In the genomic region with DNA sequence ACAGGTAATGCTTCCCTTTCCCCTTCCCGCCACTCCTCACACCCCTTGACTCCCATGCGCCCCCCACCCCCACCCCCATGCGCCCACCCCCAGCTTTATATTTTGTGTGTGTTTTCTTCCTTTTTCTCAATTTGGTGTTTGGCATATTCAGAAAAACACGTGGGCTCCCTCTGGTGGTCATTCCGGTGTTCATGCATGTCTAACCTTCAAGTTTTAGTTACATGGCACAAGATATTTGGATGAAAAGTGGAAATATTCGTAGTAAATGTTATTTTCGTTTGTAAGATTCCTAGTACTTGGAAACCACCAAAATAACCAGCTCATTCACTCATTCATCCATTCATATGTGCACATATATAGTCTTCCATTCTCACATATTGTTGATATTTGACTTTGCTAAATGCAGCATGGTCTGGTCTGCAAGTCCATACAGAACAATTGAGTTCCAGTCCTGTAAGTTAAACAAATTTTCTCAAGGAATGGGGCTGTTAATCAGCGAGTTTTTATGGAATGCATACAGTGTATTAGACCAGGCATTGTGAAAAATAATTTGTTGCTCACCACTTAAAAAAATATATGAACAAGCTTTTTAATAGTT, we compare ENCODE assay signal across 8 cellular contexts.
DNase-seq lines count a peak whose midpoint lies in the region; ATAC-seq and TF ChIP-seq lines count a peak whose summit lies in the region.

No MANE protein-coding gene starts in this region.

- H3K9me3 ChIP-seq in right lobe of liver = no peaks in the 10 kb centered on the region

- intact Hi-C loops in right lobe of liver (cut with DNase I) = loop anchor here (5.0 kb wide), 3 partner anchors 105 to 125 kb away; no protein-coding TSS in a partner anchor

- TF ChIP-seq CTCF in VCaP (conservative IDR thresholded peaks at IDR 0.05) = peak; percentile 87
- TF ChIP-seq CTCF in right lobe of liver (IDR thresholded peaks at IDR 0.05) = peak; percentile 56 to 67 (median 62)

- TF ChIP-seq POLR2A in right lobe of liver (IDR thresholded peaks at IDR 0.05) = no peak

- no peaks in the 10 kb centered on the region for H3K27me3 ChIP-seq in right lobe of liver

- DNase-seq in NCI-H1417 (lab: John Stamatoyannopoulos, UW) (peak; percentile 9 to 60 (median 55)), NCI-H1417 treated with DMSO at 0.1 percent for 48 hours (lab: John Stamatoyannopoulos, UW) (no peak), NCI-H2029 (lab: John Stamatoyannopoulos, UW) (peak; percentile 31), right lobe of liver (peak in 2 of 3 donors; percentile 63 to 64)
- DNase-seq in central memory CD4-positive, alpha-beta T cell = peak; percentile 32
- DNase-seq in stimulated activated CD8-positive, alpha-beta memory T cell treated with anti-CD3 and anti-CD28 coated beads, Interleukin-12 subunit alpha, Interleukin-12 subunit beta, amount 100 ng/mL, for 4 hours (ENCODE audit: low read depth) = peak; percentile 10

- under 1% methylated on average over 8 of the region's 8 CpGs for WGBS in right lobe of liver (ENCODE audit: insufficient coverage, low coverage, low lambda C conversion rate, missing lambda C conversion rate)

- no peak overlapping the region for H3K4me3 ChIP-seq in right lobe of liver

- H3K36me3 ChIP-seq in right lobe of liver = no peaks in the 10 kb centered on the region

- H3K4me1 ChIP-seq in right lobe of liver = peaks cover 0 to 16% (median 3%) of the 10 kb centered on the region in 4 donors

- H3K27ac ChIP-seq in VCaP = peak overlapping the region; percentile 81
- H3K27ac ChIP-seq in right lobe of liver = no peak overlapping the region

- ATAC-seq in right lobe of liver = peak; percentile 41 to 50 (median 48)
- ATAC-seq in HG02981 (IDR thresholded peaks at IDR 0.05; ENCODE audit: unreplicated experiment) = no peak
